In genomic region chr18:36769611-36770314, GRCh38 we compare ENCODE assay signal across 10 cellular contexts. TPM values are rescaled to one million over a fixed set of nuclear protein-coding genes. Genes with fewer than 3 reads are reported as not detected.
DNase-seq lines count a peak whose midpoint lies in the region; ATAC-seq and TF ChIP-seq lines count a peak whose summit lies in the region.
"Had no signal": no experiment of that assay in that cellular context is flagged by ENCODE, and none has a peak within 500 bp of the region (broad histone marks: within the 10 kb centered on the region; RNA-seq: fewer than 3 reads in every experiment).

No MANE protein-coding gene starts in this region.

- H3K4me3 ChIP-seq in left lung: no peak overlapping the region
- H3K4me3 ChIP-seq: lung had no signal

- no peak overlapping the region for H4K5ac ChIP-seq in H9 (ENCODE audit: insufficient read length, low read depth, low read length)

- no peak overlapping the region for H2BK15ac ChIP-seq in H9 (ENCODE audit: low read depth, low read length)

- H3K9ac ChIP-seq in H9 (ENCODE audit: extremely low read depth, insufficient read length, low read length): no peak overlapping the region

- no peak overlapping the region for H3K27ac ChIP-seq in H9 (ENCODE audit: insufficient read length, low read depth, low read length)
- H3K27ac ChIP-seq in left lung: no peak overlapping the region

- H2BK12ac ChIP-seq in H9 (ENCODE audit: insufficient read length, low read depth, low read length): no peak overlapping the region

- WGBS in H9 (ENCODE audit: extremely low coverage, insufficient read length, low lambda C conversion rate): no CpG with 5 or more reads among the region's 6 CpGs

- H3K4me3 Mint-ChIP-seq in H9 (no peak overlapping the region), WTC11 (no peak overlapping the region)
- no peak overlapping the region for H3K4me3 Mint-ChIP-seq in activated T-helper 1 cell treated with anti-CD3 and anti-CD28 coated beads, Interleukin-12 subunit alpha, Interleukin-12 subunit beta, Interleukin-2, Interleukin-4 antibody, amounts not matched to agents 30 ng/mL and 10 ng/mL and 1 ng/mL, durations not matched to agents 14 hours and 24 hours and 36 hours
- H3K4me3 Mint-ChIP-seq: T-helper 2 cell treated with Interferon-gamma antibody and Interleukin-4, amounts not matched to agents 5 μg/mL and 100 μg/mL, for 36 hours had no signal

- CTCF ChIA-PET in WTC11 (lab: Charles Lee): no interaction called here

- H3T11ph ChIP-seq in H9 (ENCODE audit: low read length): no peak overlapping the region

- H3K23ac ChIP-seq in H9 (ENCODE audit: insufficient read length, low read depth, low read length): no peak overlapping the region

- H2AFZ ChIP-seq in H9 (ENCODE audit: low read length): no peak overlapping the region

- H3K27me3 ChIP-seq in H9 (ENCODE audit: insufficient read depth, low read length): no peaks in the 10 kb centered on the region
- peaks cover 0 to 5% of the 10 kb centered on the region in 2 donors for H3K27me3 ChIP-seq in left lung

- no peak overlapping the region for H4K8ac ChIP-seq in H9 (replicated peaks; ENCODE audit: insufficient read length, low read depth, low read length)

- H3K23me2 ChIP-seq in H9 (ENCODE audit: insufficient read length, low read depth, low read length, poor library complexity, severe bottlenecking): no peaks in the 10 kb centered on the region

- H3K36me3 Mint-ChIP-seq in H9 (ENCODE audit: insufficient read depth in 1 of 3, low read depth in 3 of 3): no peaks in the 10 kb centered on the region
- no peaks in the 10 kb centered on the region for H3K36me3 Mint-ChIP-seq in WTC11
- no peaks in the 10 kb centered on the region for H3K36me3 Mint-ChIP-seq in activated T-helper 1 cell treated with anti-CD3 and anti-CD28 coated beads, Interleukin-12 subunit alpha, Interleukin-12 subunit beta, Interleukin-2, Interleukin-4 antibody, amounts not matched to agents 30 ng/mL and 10 ng/mL and 1 ng/mL, durations not matched to agents 14 hours and 24 hours and 36 hours (ENCODE audit: low read depth)

- H3K9me3 Mint-ChIP-seq in H9: no peaks in the 10 kb centered on the region
- no peaks in the 10 kb centered on the region for H3K9me3 Mint-ChIP-seq in WTC11
- H3K9me3 Mint-ChIP-seq in activated T-helper 1 cell treated with anti-CD3 and anti-CD28 coated beads, Interleukin-12 subunit alpha, Interleukin-12 subunit beta, Interleukin-2, Interleukin-4 antibody, amounts not matched to agents 30 ng/mL and 10 ng/mL and 1 ng/mL, durations not matched to agents 14 hours and 24 hours and 36 hours: no peaks in the 10 kb centered on the region

- H2BK20ac ChIP-seq in H9 (ENCODE audit: low read depth, low read length, poor library complexity, severe bottlenecking): no peak overlapping the region

- peak; percentile 77 for DNase-seq in D341Med (ENCODE audit: low spot score)
- peak; percentile 72 for DNase-seq in H9
- peak; percentile 77 for DNase-seq in WTC11 (ENCODE audit: low spot score)
- no peak for DNase-seq in left lung
- no peak for DNase-seq in HK-2 (ENCODE audit: unreplicated experiment)
- no peak for DNase-seq in activated T-helper 1 cell treated with anti-CD3 and anti-CD28 coated beads, Interleukin-12 subunit alpha, Interleukin-12 subunit beta, Interleukin-2, Interleukin-4 antibody, amounts not matched to agents 30 ng/mL and 10 ng/mL and 1 ng/mL, durations not matched to agents 14 hours and 24 hours and 36 hours (ENCODE audit: low spot score)

- H3K79me1 ChIP-seq in H9 (ENCODE audit: insufficient read depth, low read depth, low read length, poor library complexity, severe bottlenecking): no peaks in the 10 kb centered on the region

- no peaks in the 10 kb centered on the region for H3K79me2 ChIP-seq in H9 (ENCODE audit: insufficient read depth, low read length)

- H3K27me3 Mint-ChIP-seq in H9 (ENCODE audit: low read depth) (no peaks in the 10 kb centered on the region), WTC11 (ENCODE audit: low read depth) (no peaks in the 10 kb centered on the region)
- H3K27me3 Mint-ChIP-seq in activated T-helper 1 cell treated with anti-CD3 and anti-CD28 coated beads, Interleukin-12 subunit alpha, Interleukin-12 subunit beta, Interleukin-2, Interleukin-4 antibody, amounts not matched to agents 30 ng/mL and 10 ng/mL and 1 ng/mL, durations not matched to agents 14 hours and 24 hours and 36 hours (ENCODE audit: insufficient read depth): peaks cover 2% of the 10 kb centered on the region

- H3K4me1 ChIP-seq in H9 (ENCODE audit: insufficient read depth, low read length) (peaks cover 2% of the 10 kb centered on the region; the same call in 1 of the 2 replicates), left lung (no peaks in the 10 kb centered on the region)

- H3K36me3 ChIP-seq in left lung: no peaks in the 10 kb centered on the region

- POLR2A ChIA-PET in WTC11 (lab: Charles Lee): no interaction called here

- intact Hi-C loops in left lung (cut with DNase I): no loop called here
- intact Hi-C loops in activated T-helper 1 cell treated with anti-CD3 and anti-CD28 coated beads, Interleukin-12 subunit alpha, Interleukin-12 subunit beta, Interleukin-2, Interleukin-4 antibody, amounts not matched to agents 30 ng/mL and 10 ng/mL and 1 ng/mL, durations not matched to agents 14 hours and 24 hours and 36 hours (cut with micrococcal nuclease): loop anchor here (2.0 kb wide), 1 partner anchor 39 kb away; no protein-coding TSS in a partner anchor

- no peak overlapping the region for H3K18ac ChIP-seq in H9 (ENCODE audit: insufficient read length, low read depth, low read length)

- H3K9me3 ChIP-seq in H9 (ENCODE audit: control insufficient read depth, low read depth, low read length) (no peaks in the 10 kb centered on the region), left lung (no peaks in the 10 kb centered on the region)

- no peak overlapping the region for H3K4ac ChIP-seq in H9 (ENCODE audit: low read depth, low read length)

- H3K27ac Mint-ChIP-seq in H9 (no peak overlapping the region), WTC11 (no peak overlapping the region)
- no peak overlapping the region for H3K27ac Mint-ChIP-seq in activated T-helper 1 cell treated with anti-CD3 and anti-CD28 coated beads, Interleukin-12 subunit alpha, Interleukin-12 subunit beta, Interleukin-2, Interleukin-4 antibody, amounts not matched to agents 30 ng/mL and 10 ng/mL and 1 ng/mL, durations not matched to agents 14 hours and 24 hours and 36 hours
- H3K27ac Mint-ChIP-seq: T-helper 2 cell treated with Interferon-gamma antibody and Interleukin-4, amounts not matched to agents 5 μg/mL and 100 μg/mL, for 36 hours had no signal

- no peak overlapping the region for H3K4me2 ChIP-seq in H9 (ENCODE audit: insufficient read depth, insufficient read length, low read length)

- H4K20me1 ChIP-seq in H9 (ENCODE audit: control insufficient read depth, insufficient read depth, insufficient read length): no peaks in the 10 kb centered on the region

- H2AK5ac ChIP-seq in H9 (ENCODE audit: insufficient read length, low read length): no peak overlapping the region

- TF ChIP-seq CTCF in H9 (conservative IDR thresholded peaks at IDR 0.05) (peak; percentile 82), WTC11 (IDR thresholded peaks at IDR 0.05) (peak; percentile 51; the same call in 1 of the 2 replicates), left lung (IDR thresholded peaks at IDR 0.05) (peak; percentile 20 to 27)

- peak; percentile 94 for ATAC-seq in WTC11
- peak; percentile 82 for ATAC-seq in left lung
- no peak for ATAC-seq in HG02571 (IDR thresholded peaks at IDR 0.05; ENCODE audit: unreplicated experiment)
- ATAC-seq in GM18858 (IDR thresholded peaks at IDR 0.05; ENCODE audit: unreplicated experiment): no peak

- no peak overlapping the region for H3K56ac ChIP-seq in H9 (ENCODE audit: insufficient read length, low read depth, low read length)

- H3K4me1 Mint-ChIP-seq in H9 (peaks cover 10 to 11% of the 10 kb centered on the region in 2 experiments), WTC11 (peaks cover 9% of the 10 kb centered on the region)
- H3K4me1 Mint-ChIP-seq in activated T-helper 1 cell treated with anti-CD3 and anti-CD28 coated beads, Interleukin-12 subunit alpha, Interleukin-12 subunit beta, Interleukin-2, Interleukin-4 antibody, amounts not matched to agents 30 ng/mL and 10 ng/mL and 1 ng/mL, durations not matched to agents 14 hours and 24 hours and 36 hours (ENCODE audit: low read depth): peaks cover 9% of the 10 kb centered on the region

- H3K14ac ChIP-seq in H9 (ENCODE audit: insufficient read depth, low read length): no peak overlapping the region

- no peak overlapping the region for H2BK120ac ChIP-seq in H9 (ENCODE audit: low read depth, low read length, poor library complexity, severe bottlenecking)

- H4K91ac ChIP-seq in H9 (ENCODE audit: insufficient read length, low read depth, low read length): no peak overlapping the region

- H2BK5ac ChIP-seq in H9 (ENCODE audit: insufficient read length, low read length): no peak overlapping the region

TF ChIP-seq in WTC11, 78 proteins besides CTCF, POLR2A, EP300 and RAD21:
- no peak for TF ChIP-seq NFE2L1 (CRISPR knock-in tag; IDR thresholded peaks at IDR 0.05)

RNA-seq across cellular contexts. Expression of gene TPGS2, which starts 59.0 kb away (rescaled TPM):
- total RNA-seq in H9 (2021): 139 and 147 TPM in 2 replicates
- total RNA-seq in WTC11 (2021): 96.9 to 118 TPM (median 114 TPM) in 3 replicates
- total RNA-seq in left lung: 10 to 100 TPM; 58.3 to 92.3 TPM
- 68.5 and 72.6 TPM in 2 replicates for total RNA-seq in activated T-helper 1 cell treated with anti-CD3 and anti-CD28 coated beads, Interleukin-12 subunit alpha, Interleukin-12 subunit beta, Interleukin-2, Interleukin-4 antibody, amounts not matched to agents 30 ng/mL and 10 ng/mL and 1 ng/mL, durations not matched to agents 14 hours and 24 hours and 36 hours

RNA-seq across cellular contexts. Expression of gene KIAA1328, which starts 59.2 kb away (rescaled TPM):
- total RNA-seq in H9 (2021): 4.9 and 5.8 TPM in 2 replicates
- total RNA-seq in WTC11 (2021): 4.8 to 5.5 TPM (median 5.3 TPM) in 3 replicates
- 1 to 10 TPM; 8.4 to 9.3 TPM for total RNA-seq in left lung
- 6.7 and 8.2 TPM in 2 replicates for total RNA-seq in activated T-helper 1 cell treated with anti-CD3 and anti-CD28 coated beads, Interleukin-12 subunit alpha, Interleukin-12 subunit beta, Interleukin-2, Interleukin-4 antibody, amounts not matched to agents 30 ng/mL and 10 ng/mL and 1 ng/mL, durations not matched to agents 14 hours and 24 hours and 36 hours

Comparison
In these comparisons a context has a peak if more than half of its experiments do, and no peak if none do; other contexts are left out.
1. DNase-seq: peak in D341Med (single experiment), H9 (single experiment) and WTC11 (single experiment); none in left lung (0 of 2), HK-2 (single experiment) and activated T-helper 1 cell treated with anti-CD3 and anti-CD28 coated beads, Interleukin-12 subunit alpha, Interleukin-12 subunit beta, Interleukin-2, Interleukin-4 antibody, amounts not matched to agents 30 ng/mL and 10 ng/mL and 1 ng/mL, durations not matched to agents 14 hours and 24 hours and 36 hours (single experiment).
2. CTCF ChIP-seq: peak in every context shown above with its lines; median percentile 82 in H9; 51 in WTC11; 24 in left lung.
3. ATAC-seq: peak in WTC11 (single experiment) and left lung (single experiment); none in HG02571 (single experiment) and GM18858 (single experiment).